In genomic region chr13:24192811-24193162, GRCh38 we compare ENCODE assay signal across 14 cellular contexts.
"Had no signal": no experiment of that assay in that cellular context is flagged by ENCODE, and none has a peak within 500 bp of the region (broad histone marks: within the 10 kb centered on the region; RNA-seq: fewer than 3 reads in every experiment).

No MANE protein-coding gene starts in this region.

- H3K27me3 Mint-ChIP-seq: activated CD4-positive, alpha-beta memory T cell treated with anti-CD3 and anti-CD28 coated beads, Interleukin-2, amount 10 ng/mL, durations not matched to agents 7 days and 5 days; activated CD4-positive, alpha-beta T cell treated with anti-CD3 and anti-CD28 coated beads for 36 hours; activated naive CD8-positive, alpha-beta T cell; central memory CD8-positive, alpha-beta T cell had no signal

- H3K4me3 ChIP-seq: coronary artery, esophagus squamous epithelium, ovary, thoracic aorta had no signal

- H3K4me3 Mint-ChIP-seq: activated CD4-positive, alpha-beta memory T cell treated with anti-CD3 and anti-CD28 coated beads, Interleukin-2, amount 10 ng/mL, durations not matched to agents 7 days and 5 days; activated CD4-positive, alpha-beta T cell treated with anti-CD3 and anti-CD28 coated beads for 36 hours; activated naive CD8-positive, alpha-beta T cell; central memory CD8-positive, alpha-beta T cell had no signal

- H3K9me3 ChIP-seq: ovary, thoracic aorta had no signal

- DNase-seq: activated CD4-positive, alpha-beta memory T cell treated with anti-CD3 and anti-CD28 coated beads, Interleukin-2, amount 10 ng/mL, durations not matched to agents 7 days and 5 days; activated CD4-positive, alpha-beta T cell treated with anti-CD3 and anti-CD28 coated beads for 36 hours; activated gamma-delta T cell treated with Interleukin-2 at 50 U/mL for 16 hours; activated T-cell treated with anti-CD3 and anti-CD28 coated beads, Interleukin-2, amount 50 U/mL, for 48 hours; amniotic stem cell; esophagus squamous epithelium; left ventricle myocardium superior; ovary; stimulated activated CD4-positive, alpha-beta T cell treated with anti-CD3 and anti-CD28 coated beads, Interleukin-1b, Interleukin-23, amount 100 ng/mL, for 48 hours; WERI-Rb-1 had no signal

- H3K36me3 ChIP-seq: esophagus squamous epithelium, ovary, thoracic aorta, WERI-Rb-1 had no signal

- H3K27ac Mint-ChIP-seq: activated CD4-positive, alpha-beta memory T cell treated with anti-CD3 and anti-CD28 coated beads, Interleukin-2, amount 10 ng/mL, durations not matched to agents 7 days and 5 days; activated CD4-positive, alpha-beta T cell treated with anti-CD3 and anti-CD28 coated beads for 36 hours; activated naive CD8-positive, alpha-beta T cell had no signal

- H3K9me3 Mint-ChIP-seq: activated CD4-positive, alpha-beta memory T cell treated with anti-CD3 and anti-CD28 coated beads, Interleukin-2, amount 10 ng/mL, durations not matched to agents 7 days and 5 days; central memory CD8-positive, alpha-beta T cell had no signal

- H3K27me3 ChIP-seq: esophagus squamous epithelium, ovary had no signal

- ATAC-seq: activated CD4-positive, alpha-beta T cell treated with anti-CD3 and anti-CD28 coated beads for 36 hours; left ventricle myocardium superior had no signal

- H3K27ac ChIP-seq: coronary artery, esophagus squamous epithelium, ovary, thoracic aorta, WERI-Rb-1 had no signal

- H3K4me1 ChIP-seq: esophagus squamous epithelium had no signal

- H3K4me1 Mint-ChIP-seq: central memory CD8-positive, alpha-beta T cell had no signal
